Comparison of ENCODE assay signal across 28 cellular contexts in genomic region chr6:84360039-84360438, GRCh38.
"Had no signal": no experiment of that assay in that cellular context is flagged by ENCODE, and none has a peak within 500 bp of the region (broad histone marks: within the 10 kb centered on the region; RNA-seq: fewer than 3 reads in every experiment).

No MANE protein-coding gene starts in this region.

- H3K36me3 ChIP-seq: colonic mucosa, esophagus squamous epithelium, gastrocnemius medialis, heart right ventricle, left lung, lower lobe of right lung had no signal

- H3K27ac Mint-ChIP-seq: dendritic cell treated with granulocyte-macrophage colony-stimulating factor and Interleukin-4, amounts not matched to agents 40 ng/mL and 50 ng/mL, for 4 days; effector memory CD8-positive, alpha-beta T cell; endodermal cell; mesothelial cell of epicardium; naive B cell had no signal

- H3K36me3 Mint-ChIP-seq: mesothelial cell of epicardium, naive B cell had no signal

- ATAC-seq: effector memory CD8-positive, alpha-beta T cell; esophagus mucosa; gastrocnemius medialis; heart right ventricle; left cardiac atrium; left lung; left ventricle myocardium superior; lower lobe of right lung; mucosa of descending colon had no signal

- H3K4me3 Mint-ChIP-seq: dendritic cell treated with granulocyte-macrophage colony-stimulating factor and Interleukin-4, amounts not matched to agents 40 ng/mL and 50 ng/mL, for 4 days; effector memory CD8-positive, alpha-beta T cell; endodermal cell; mesothelial cell of epicardium; naive B cell had no signal

- H3K27me3 Mint-ChIP-seq: dendritic cell treated with granulocyte-macrophage colony-stimulating factor and Interleukin-4, amounts not matched to agents 40 ng/mL and 50 ng/mL, for 4 days; effector memory CD8-positive, alpha-beta T cell; naive B cell had no signal

- DNase-seq: colonic mucosa; cortex of kidney; effector CD8-positive, alpha-beta T cell; effector memory CD8-positive, alpha-beta T cell; endodermal cell; erythroblast; esophagus squamous epithelium; foreskin fibroblast; foreskin melanocyte; gastrocnemius medialis; glutamatergic neuron; head of caudate nucleus; heart right ventricle; hippocampal formation; left cardiac atrium; left lung; left ventricle myocardium superior; lower lobe of right lung; mesenchymal stem cell; mucosa of descending colon; naive B cell had no signal

- H3K27me3 ChIP-seq: colonic mucosa, esophagus squamous epithelium, gastrocnemius medialis, heart right ventricle, left lung had no signal

- H3K9me3 ChIP-seq: colonic mucosa, esophagus squamous epithelium, gastrocnemius medialis, left lung, lower lobe of right lung, mucosa of descending colon had no signal

- H3K9me3 Mint-ChIP-seq: dendritic cell treated with granulocyte-macrophage colony-stimulating factor and Interleukin-4, amounts not matched to agents 40 ng/mL and 50 ng/mL, for 4 days had no signal

- H3K4me1 ChIP-seq: colonic mucosa, esophagus squamous epithelium, gastrocnemius medialis, heart right ventricle, left lung, lower lobe of right lung had no signal

- H3K4me3 ChIP-seq: colonic mucosa, esophagus squamous epithelium, gastrocnemius medialis, heart right ventricle, left lung, lower lobe of right lung, mucosa of descending colon had no signal

- H3K4me1 Mint-ChIP-seq: naive B cell had no signal

- H3K27ac ChIP-seq: colonic mucosa, epithelial cell of prostate, esophagus squamous epithelium, gastrocnemius medialis, heart right ventricle, left lung, lower lobe of right lung had no signal

- FAIRE-seq: endometrium, islet of Langerhans, keratinocyte had no signal
